33 cellular contexts compared by ENCODE assay signal in the genomic region with DNA sequence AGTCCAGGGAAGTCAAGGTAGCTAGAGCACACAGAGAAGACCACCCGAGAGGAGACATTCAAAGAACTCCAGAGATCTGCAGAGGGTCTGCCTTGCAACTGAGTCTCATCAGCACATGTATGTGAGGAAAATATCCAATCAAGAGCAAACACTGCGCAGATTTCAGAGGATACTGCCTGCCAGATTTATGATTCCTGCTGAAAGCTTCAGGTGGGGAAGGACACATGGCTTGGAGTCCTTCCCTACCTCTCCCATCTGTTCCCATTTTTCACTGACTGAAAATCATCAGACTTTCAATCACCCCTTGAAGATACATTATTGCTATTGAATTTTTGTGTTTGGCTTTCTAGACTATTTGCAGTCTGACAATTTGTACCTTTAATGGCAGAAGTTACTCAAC.
"Had no signal": no experiment of that assay in that cellular context is flagged by ENCODE, and none has a peak within 500 bp of the region (broad histone marks: within the 10 kb centered on the region; RNA-seq: fewer than 3 reads in every experiment).

No MANE protein-coding gene starts in this region.

- H3K27ac ChIP-seq: adrenal gland, body of pancreas, brain microvascular endothelial cell, breast epithelium, VCaP had no signal

- H3K27me3 ChIP-seq: adrenal gland, body of pancreas, brain microvascular endothelial cell, breast epithelium had no signal

- ATAC-seq: activated CD8-positive, alpha-beta T cell treated with anti-CD3 and anti-CD28 coated beads for 36 hours; activated naive CD4-positive, alpha-beta T cell treated with anti-CD3 and anti-CD28 coated beads, Interleukin-2, amount 50 U/mL, for 72 hours; activated T-cell treated with anti-CD3 and anti-CD28 coated beads, Interleukin-2, amount 50 U/mL, for 4 hours; activated T-cell treated with anti-CD3 and anti-CD28 coated beads, Interleukin-2, amount 50 U/mL, for 72 hours; activated T-helper 17 cell treated with anti-CD3 and anti-CD28 coated beads, Interleukin-2, amount 50 U/mL, for 72 hours; body of pancreas had no signal

- H3K9me3 ChIP-seq: adrenal gland, body of pancreas, breast epithelium had no signal

- H3K27ac Mint-ChIP-seq: activated B cell treated with CpG ODN at 0.5 μM for 24 hours; activated CD4-positive, alpha-beta memory T cell treated with anti-CD3 and anti-CD28 coated beads for 36 hours; activated CD4-positive, alpha-beta T cell treated with anti-CD3 and anti-CD28 coated beads, Interleukin-2, amount 10 ng/mL, durations not matched to agents 24 days and 14 days; activated CD8-positive, alpha-beta T cell treated with anti-CD3 and anti-CD28 coated beads for 36 hours; activated naive CD4-positive, alpha-beta T cell treated with anti-CD3 and anti-CD28 coated beads for 36 hours; activated naive CD4-positive, alpha-beta T cell treated with anti-CD3 and anti-CD28 coated beads, Interleukin-2, amount 50 U/mL, for 72 hours; activated naive CD8-positive, alpha-beta T cell treated with anti-CD3 and anti-CD28 coated beads for 36 hours; activated T-cell treated with anti-CD3 and anti-CD28 coated beads, Interleukin-2, amount 50 U/mL, for 72 hours; activated T-helper 1 cell treated with anti-CD3 and anti-CD28 coated beads, Interleukin-12 subunit alpha, Interleukin-12 subunit beta, Interleukin-2, Interleukin-4 antibody, amounts not matched to agents 30 ng/mL and 10 ng/mL and 1 ng/mL, durations not matched to agents 14 hours and 24 hours and 36 hours; activated T-helper 17 cell treated with anti-CD3 and anti-CD28 coated beads, Interleukin-2, amount 50 U/mL, for 72 hours; T-helper 2 cell treated with Interferon-gamma antibody and Interleukin-4, amounts not matched to agents 5 μg/mL and 100 μg/mL, for 36 hours had no signal

- H3K36me3 Mint-ChIP-seq: activated CD4-positive, alpha-beta memory T cell treated with anti-CD3 and anti-CD28 coated beads for 36 hours; activated naive CD4-positive, alpha-beta T cell treated with anti-CD3 and anti-CD28 coated beads, Interleukin-2, amount 50 U/mL, for 72 hours; activated naive CD8-positive, alpha-beta T cell treated with anti-CD3 and anti-CD28 coated beads for 36 hours had no signal

- DNase-seq: activated B cell treated with CpG ODN at 0.5 μM for 24 hours; activated CD4-positive, alpha-beta memory T cell treated with anti-CD3 and anti-CD28 coated beads for 36 hours; activated CD4-positive, alpha-beta T cell treated with anti-CD3 and anti-CD28 coated beads for 4 hours; activated CD4-positive, alpha-beta T cell treated with anti-CD3 and anti-CD28 coated beads, Interleukin-2, amount 10 ng/mL, durations not matched to agents 24 days and 14 days; activated CD4-positive, alpha-beta T cell treated with anti-CD3 and anti-CD28 coated beads, Interleukin-2, amount 50 U/mL, for 1 hour; activated CD4-positive, alpha-beta T cell treated with anti-CD3 and anti-CD28 coated beads, Interleukin-2, amount 50 U/mL, for 4 hours; activated CD4-positive, CD25-positive, alpha-beta regulatory T cell treated with anti-CD3 and anti-CD28 coated beads, Interleukin-2, amount 50 U/mL, for 72 hours; activated CD8-positive, alpha-beta memory T cell treated with anti-CD3 and anti-CD28 coated beads, Interleukin-2, amount 50 U/mL, for 4 hours; activated CD8-positive, alpha-beta T cell treated with anti-CD3 and anti-CD28 coated beads for 36 hours; activated effector memory CD4-positive, alpha-beta T cell treated with anti-CD3 and anti-CD28 coated beads, Interleukin-2, amount 50 U/mL, for 16 hours; activated gamma-delta T cell treated with Interleukin-2 at 50 U/mL for 16 hours; activated naive CD4-positive, alpha-beta T cell; activated naive CD4-positive, alpha-beta T cell treated with anti-CD3 and anti-CD28 coated beads for 36 hours; activated naive CD4-positive, alpha-beta T cell treated with anti-CD3 and anti-CD28 coated beads, Interleukin-2, amount 50 U/mL, for 16 hours; activated naive CD8-positive, alpha-beta T cell treated with anti-CD3 and anti-CD28 coated beads for 36 hours; activated T-cell treated with anti-CD3 and anti-CD28 coated beads for 4 hours; activated T-cell treated with anti-CD3 and anti-CD28 coated beads, Interleukin-2, amount 50 U/mL, for 1 hour; activated T-cell treated with anti-CD3 and anti-CD28 coated beads, Interleukin-2, amount 50 U/mL, for 4 hours; activated T-cell treated with anti-CD3 and anti-CD28 coated beads, Interleukin-2, amount 50 U/mL, for 72 hours; adrenal gland; amniotic stem cell; aorta; body of pancreas; brain microvascular endothelial cell; central memory CD4-positive, alpha-beta T cell; T-helper 2 cell; T-helper 9 cell had no signal

- H3K4me1 ChIP-seq: adrenal gland, body of pancreas, breast epithelium had no signal

- H3K4me1 Mint-ChIP-seq: activated B cell treated with CpG ODN at 0.5 μM for 24 hours; activated CD4-positive, alpha-beta T cell treated with anti-CD3 and anti-CD28 coated beads, Interleukin-2, amount 10 ng/mL, durations not matched to agents 24 days and 14 days; activated naive CD8-positive, alpha-beta T cell treated with anti-CD3 and anti-CD28 coated beads for 36 hours; activated T-helper 17 cell treated with anti-CD3 and anti-CD28 coated beads, Interleukin-2, amount 50 U/mL, for 72 hours had no signal

- H3K4me3 ChIP-seq: adrenal gland, body of pancreas, breast epithelium had no signal

- H3K4me3 Mint-ChIP-seq: activated B cell treated with CpG ODN at 0.5 μM for 24 hours; activated CD4-positive, alpha-beta memory T cell treated with anti-CD3 and anti-CD28 coated beads for 36 hours; activated CD4-positive, alpha-beta T cell treated with anti-CD3 and anti-CD28 coated beads, Interleukin-2, amount 10 ng/mL, durations not matched to agents 24 days and 14 days; activated CD8-positive, alpha-beta T cell treated with anti-CD3 and anti-CD28 coated beads for 36 hours; activated naive CD4-positive, alpha-beta T cell treated with anti-CD3 and anti-CD28 coated beads for 36 hours; activated naive CD8-positive, alpha-beta T cell treated with anti-CD3 and anti-CD28 coated beads for 36 hours; activated T-cell treated with anti-CD3 and anti-CD28 coated beads, Interleukin-2, amount 50 U/mL, for 4 hours; activated T-cell treated with anti-CD3 and anti-CD28 coated beads, Interleukin-2, amount 50 U/mL, for 72 hours; activated T-helper 1 cell treated with anti-CD3 and anti-CD28 coated beads, Interleukin-12 subunit alpha, Interleukin-12 subunit beta, Interleukin-2, Interleukin-4 antibody, amounts not matched to agents 30 ng/mL and 10 ng/mL and 1 ng/mL, durations not matched to agents 14 hours and 24 hours and 36 hours; activated T-helper 17 cell treated with anti-CD3 and anti-CD28 coated beads, Interleukin-2, amount 50 U/mL, for 72 hours; T-helper 2 cell treated with Interferon-gamma antibody and Interleukin-4, amounts not matched to agents 5 μg/mL and 100 μg/mL, for 36 hours had no signal

- H3K36me3 ChIP-seq: adrenal gland, brain microvascular endothelial cell, breast epithelium had no signal
